Comparison of ENCODE assay signal across 9 cellular contexts in the genomic region with DNA sequence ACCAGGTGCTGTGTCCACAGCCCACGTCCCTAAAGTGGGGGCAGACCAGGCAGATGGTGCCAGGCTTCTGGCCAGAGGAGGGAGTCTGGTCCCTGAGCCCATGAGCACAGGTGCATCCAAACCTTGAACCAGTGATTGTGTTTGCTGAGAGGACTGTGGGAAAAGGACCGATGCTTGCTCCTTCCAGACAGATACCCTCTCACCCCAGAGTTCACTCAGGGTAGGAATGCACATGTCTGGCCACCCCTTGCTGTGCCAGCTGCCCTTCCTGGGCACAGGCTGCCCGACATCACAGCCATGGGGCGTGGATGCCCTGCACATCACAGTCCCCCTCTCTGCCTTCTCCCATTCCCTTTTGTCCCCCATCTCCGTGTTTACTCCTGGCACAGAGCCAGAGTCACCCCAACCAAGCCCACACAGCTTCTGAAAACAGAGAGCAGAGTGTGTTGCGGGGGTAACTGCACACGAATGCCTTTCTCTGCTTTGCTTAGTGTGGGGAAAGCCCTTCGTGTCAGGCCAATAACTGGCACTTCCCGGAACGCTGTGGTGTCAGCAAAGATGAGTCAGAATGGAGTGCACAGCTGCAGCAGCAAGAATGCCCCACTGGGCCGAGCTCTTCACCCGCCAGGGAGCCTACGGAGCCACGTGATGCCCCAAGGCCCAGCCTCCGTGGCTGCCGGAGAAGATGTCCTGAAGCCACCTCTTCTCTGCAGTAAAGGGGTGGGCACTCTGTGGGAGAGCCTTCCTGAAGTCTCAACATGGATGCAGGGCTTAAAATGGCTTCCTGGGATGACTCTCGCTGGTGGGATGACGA. TPM values are rescaled to one million over a fixed set of nuclear protein-coding genes. Genes with fewer than 3 reads are reported as not detected.
DNase-seq lines count a peak whose midpoint lies in the region; ATAC-seq and TF ChIP-seq lines count a peak whose summit lies in the region.
"Had no signal": no experiment of that assay in that cellular context is flagged by ENCODE, and none has a peak within 500 bp of the region (broad histone marks: within the 10 kb centered on the region; RNA-seq: fewer than 3 reads in every experiment).

No MANE protein-coding gene starts in this region.

- no peaks in the 10 kb centered on the region for H3K9me3 ChIP-seq in CD4-positive, CD25-positive, alpha-beta regulatory T cell (ENCODE audit: control insufficient read depth in 2 of 2, low read length in 2 of 2)
- H3K9me3 ChIP-seq in RWPE2 (ENCODE audit: severe bottlenecking) (no peaks in the 10 kb centered on the region), cardiac muscle cell (ENCODE audit: low read depth) (no peaks in the 10 kb centered on the region)

- peak overlapping the region; percentile 81 for H3K27ac ChIP-seq in CD4-positive, CD25-positive, alpha-beta regulatory T cell (ENCODE audit: insufficient read depth, low read length, poor library complexity, severe bottlenecking)
- H3K27ac ChIP-seq in RWPE2 (ENCODE audit: poor library complexity, severe bottlenecking) (peak overlapping the region; percentile 32), cardiac muscle cell (no peak overlapping the region)

- peak; percentile 50 for TF ChIP-seq CTCF in RWPE2 (IDR thresholded peaks at IDR 0.05; ENCODE audit: poor library complexity, severe bottlenecking)
- peak; percentile 41 for TF ChIP-seq CTCF in cardiac muscle cell (IDR thresholded peaks at IDR 0.05; ENCODE audit: low read depth, low read length)

- H3K4me1 Mint-ChIP-seq in CD4-positive, CD25-positive, alpha-beta regulatory T cell: peaks cover 0 to 51% (median 23%) of the 10 kb centered on the region in 4 donors

- no peaks in the 10 kb centered on the region for H3K27me3 ChIP-seq in CD4-positive, CD25-positive, alpha-beta regulatory T cell (ENCODE audit: control insufficient read depth, insufficient read depth, low read length)
- H3K27me3 ChIP-seq in RWPE2 (ENCODE audit: insufficient read depth, poor library complexity, severe bottlenecking) (no peaks in the 10 kb centered on the region), cardiac muscle cell (no peaks in the 10 kb centered on the region)

- H3K36me3 ChIP-seq in CD4-positive, CD25-positive, alpha-beta regulatory T cell (ENCODE audit: control insufficient read depth, insufficient read depth, low read length): peaks cover 30% of the 10 kb centered on the region
- peaks cover 71% of the 10 kb centered on the region for H3K36me3 ChIP-seq in RWPE2 (ENCODE audit: low read depth)
- no peaks in the 10 kb centered on the region for H3K36me3 ChIP-seq in cardiac muscle cell

- peak overlapping the region in 2 of 3 donors; percentile 77 to 94 for H3K27ac Mint-ChIP-seq in CD4-positive, CD25-positive, alpha-beta regulatory T cell
- H3K27ac Mint-ChIP-seq: activated naive CD4-positive, alpha-beta T cell treated with anti-CD3 and anti-CD28 coated beads, Interleukin-2, amount 50 U/mL, for 24 hours had no signal

- H3K4me1 ChIP-seq in CD4-positive, CD25-positive, alpha-beta regulatory T cell (ENCODE audit: control insufficient read depth, insufficient read depth, low read length, poor library complexity, severe bottlenecking): peaks cover 19% of the 10 kb centered on the region
- H3K4me1 ChIP-seq in RWPE2 (ENCODE audit: insufficient read depth, poor library complexity, severe bottlenecking): peaks cover 8% of the 10 kb centered on the region
- H3K4me1 ChIP-seq in cardiac muscle cell (ENCODE audit: low read depth): no peaks in the 10 kb centered on the region

- no peaks in the 10 kb centered on the region for H3K27me3 Mint-ChIP-seq in CD4-positive, CD25-positive, alpha-beta regulatory T cell
- H3K27me3 Mint-ChIP-seq: activated naive CD4-positive, alpha-beta T cell treated with anti-CD3 and anti-CD28 coated beads, Interleukin-2, amount 50 U/mL, for 24 hours had no signal

- no peaks in the 10 kb centered on the region for H3K9me3 Mint-ChIP-seq in CD4-positive, CD25-positive, alpha-beta regulatory T cell
- H3K9me3 Mint-ChIP-seq: activated naive CD4-positive, alpha-beta T cell treated with anti-CD3 and anti-CD28 coated beads, Interleukin-2, amount 50 U/mL, for 24 hours had no signal

- DNase-seq in CD4-positive, CD25-positive, alpha-beta regulatory T cell: peak; percentile 60 to 80 (median 65)
- DNase-seq in RWPE2 (ENCODE audit: low spot score) (peak; percentile 90), cardiac muscle cell (ENCODE audit: low read depth in 1 of 2, low spot score in 1 of 2) (peak in 1 of 2 donors; percentile 97), skeletal muscle cell (ENCODE audit: low read depth) (peak; percentile 87), NCI-H1105 (lab: John Stamatoyannopoulos, UW) (no peak)
- peak; percentile 57 for DNase-seq in activated gamma-delta T cell treated with anti-CD3 and anti-CD28 coated beads, Interleukin-2, amount 50 U/mL, for 16 hours (ENCODE audit: low read depth)

- H3K4me3 Mint-ChIP-seq in CD4-positive, CD25-positive, alpha-beta regulatory T cell: peak overlapping the region in 3 of 4 donors; percentile 41 to 87 (median 56)
- H3K4me3 Mint-ChIP-seq: activated naive CD4-positive, alpha-beta T cell treated with anti-CD3 and anti-CD28 coated beads, Interleukin-2, amount 50 U/mL, for 24 hours had no signal

- H3K36me3 Mint-ChIP-seq in CD4-positive, CD25-positive, alpha-beta regulatory T cell: peaks cover 12% of the 10 kb centered on the region

- no peak overlapping the region for H3K4me3 ChIP-seq in CD4-positive, CD25-positive, alpha-beta regulatory T cell (ENCODE audit: low read depth, low read length)
- H3K4me3 ChIP-seq in RWPE2 (ENCODE audit: severe bottlenecking) (no peak overlapping the region), cardiac muscle cell (no peak overlapping the region), skeletal muscle cell (ENCODE audit: low read depth, low read length) (peak overlapping the region; percentile 7)

- ATAC-seq in CD4-positive, CD25-positive, alpha-beta regulatory T cell (ENCODE audit: low read depth in 2 of 2): peak; percentile 95 to 96
- ATAC-seq in GM19324 (IDR thresholded peaks at IDR 0.05; ENCODE audit: low FRiP score, unreplicated experiment) (peak; percentile 92), HG03442 (IDR thresholded peaks at IDR 0.05; ENCODE audit: unreplicated experiment) (peak; percentile 90), RWPE2 (ENCODE audit: low read depth) (peak; percentile 97)

RNA-seq across cellular contexts. Expression of a gene that starts 7.6 kb away (rescaled TPM):
- 58.0 TPM for total RNA-seq in CD4-positive, CD25-positive, alpha-beta regulatory T cell
- polyA plus RNA-seq in CD4-positive, CD25-positive, alpha-beta regulatory T cell: 10 to 100 TPM; 39.6 to 49.3 (median 42.5) TPM
- 18.5 and 21.5 TPM in 2 replicates for total RNA-seq in cardiac muscle cell
- polyA plus RNA-seq in cardiac muscle cell: 18.7 and 24.2 TPM in 2 replicates

RNA-seq across cellular contexts. Expression of a gene that starts 57.5 kb away (rescaled TPM):
- 351 TPM for total RNA-seq in CD4-positive, CD25-positive, alpha-beta regulatory T cell
- 100 to 1,000 TPM; 210 to 266 (median 227) TPM for polyA plus RNA-seq in CD4-positive, CD25-positive, alpha-beta regulatory T cell
- 132 and 150 TPM in 2 replicates for total RNA-seq in cardiac muscle cell
- polyA plus RNA-seq in cardiac muscle cell: 250 and 254 TPM in 2 replicates
